ENCODE assay signal across 31 cellular contexts in genomic region chr16:10694830-10695229, GRCh38. TPM values are rescaled to one million over a fixed set of nuclear protein-coding genes. Genes with fewer than 3 reads are reported as not detected.
"Had no signal": no experiment of that assay in that cellular context is flagged by ENCODE, and none has a peak within 500 bp of the region (broad histone marks: within the 10 kb centered on the region; RNA-seq: fewer than 3 reads in every experiment).

TEKT5 (minus strand) TSS chr16:10694930; CDS start chr16:10694873, 57 bp downstream.

- H3K27ac Mint-ChIP-seq: memory B cell; natural killer cell; progenitor cell of endocrine pancreas; stimulated activated memory B cell treated with anti-CD40 and anti-IgM and Interleukin-4, amounts not matched to agents 10 μg/mL and 1 μg/mL and 100 μg/mL, for 72 hours had no signal

- H3K9ac ChIP-seq: parathyroid adenoma had no signal

- DNase-seq: dermis blood vessel endothelial cell; effector memory CD4-positive, alpha-beta T cell; foreskin keratinocyte; heart left ventricle; kidney; natural killer cell; sigmoid colon; stimulated activated CD4-positive, alpha-beta T cell treated with anti-CD3 and anti-CD28 coated beads, Interleukin-2, amount 100 ng/mL, for 24 hours; stimulated activated CD4-positive, alpha-beta T cell treated with anti-CD3 and anti-CD28 coated beads, Interleukin-4, amount 100 ng/mL, for 24 hours; stimulated activated naive CD8-positive, alpha-beta T cell treated with anti-CD3 and anti-CD28 coated beads, Interleukin-15, Interleukin-2, amounts not matched to agents 100 U/mL and 50 U/mL, for 24 hours; substantia nigra; transverse colon had no signal

- H3K4me3 ChIP-seq: coronary artery, esophagus muscularis mucosa, gastroesophageal sphincter, heart left ventricle, hepatocyte, lung, sigmoid colon, thoracic aorta, transverse colon, vagina had no signal

- H3K4me1 ChIP-seq: esophagus muscularis mucosa, foreskin keratinocyte, gastroesophageal sphincter, heart left ventricle, parathyroid adenoma, sigmoid colon, transverse colon, vagina had no signal

- H3K36me3 ChIP-seq: esophagus muscularis mucosa, gastroesophageal sphincter, heart left ventricle, neutrophil, sigmoid colon, thoracic aorta, transverse colon, vagina had no signal

- H3K4me1 Mint-ChIP-seq: memory B cell; natural killer cell; stimulated activated memory B cell treated with anti-CD40 and anti-IgM and Interleukin-4, amounts not matched to agents 10 μg/mL and 1 μg/mL and 100 μg/mL, for 72 hours had no signal

- H3K27me3 ChIP-seq: foreskin keratinocyte, heart left ventricle, hepatocyte, neutrophil, sigmoid colon, transverse colon, vagina had no signal

- H3K79me2 ChIP-seq: hepatocyte, parathyroid adenoma had no signal

- H3K27ac ChIP-seq: coronary artery, esophagus muscularis mucosa, foreskin keratinocyte, gastroesophageal sphincter, heart left ventricle, hepatocyte, neutrophil, parathyroid adenoma, sigmoid colon, thoracic aorta, transverse colon, vagina had no signal

- H3K27me3 Mint-ChIP-seq: progenitor cell of endocrine pancreas had no signal

- H3K4me3 Mint-ChIP-seq: memory B cell; natural killer cell; stimulated activated memory B cell treated with anti-CD40 and anti-IgM and Interleukin-4, amounts not matched to agents 10 μg/mL and 1 μg/mL and 100 μg/mL, for 72 hours had no signal

- H3K36me3 Mint-ChIP-seq: natural killer cell; stimulated activated memory B cell treated with anti-CD40 and anti-IgM and Interleukin-4, amounts not matched to agents 10 μg/mL and 1 μg/mL and 100 μg/mL, for 72 hours had no signal

- H2AFZ ChIP-seq: hepatocyte, parathyroid adenoma had no signal

- H3K4me2 ChIP-seq: hepatocyte had no signal

- H3K9me3 Mint-ChIP-seq: natural killer cell; stimulated activated memory B cell treated with anti-CD40 and anti-IgM and Interleukin-4, amounts not matched to agents 10 μg/mL and 1 μg/mL and 100 μg/mL, for 72 hours had no signal

- H3K9me3 ChIP-seq: esophagus muscularis mucosa, gastroesophageal sphincter, heart left ventricle, neutrophil, sigmoid colon, thoracic aorta, transverse colon, vagina had no signal

RNA-seq across cellular contexts. Expression of gene TEKT5, which starts in this region (rescaled TPM):
- total RNA-seq: dermis blood vessel endothelial cell, endothelial cell of umbilical vein, epithelial cell of proximal tubule, esophagus muscularis mucosa, fibroblast of lung, foreskin keratinocyte, hepatocyte, mononuclear cell, omental fat pad, skeletal muscle tissue, thoracic aorta, vagina had no signal
- polyA plus RNA-seq: endothelial cell of umbilical vein, foreskin keratinocyte, heart left ventricle, hepatocyte, neural cell had no signal
